ENCODE assay signal across 12 cellular contexts in the genomic region with DNA sequence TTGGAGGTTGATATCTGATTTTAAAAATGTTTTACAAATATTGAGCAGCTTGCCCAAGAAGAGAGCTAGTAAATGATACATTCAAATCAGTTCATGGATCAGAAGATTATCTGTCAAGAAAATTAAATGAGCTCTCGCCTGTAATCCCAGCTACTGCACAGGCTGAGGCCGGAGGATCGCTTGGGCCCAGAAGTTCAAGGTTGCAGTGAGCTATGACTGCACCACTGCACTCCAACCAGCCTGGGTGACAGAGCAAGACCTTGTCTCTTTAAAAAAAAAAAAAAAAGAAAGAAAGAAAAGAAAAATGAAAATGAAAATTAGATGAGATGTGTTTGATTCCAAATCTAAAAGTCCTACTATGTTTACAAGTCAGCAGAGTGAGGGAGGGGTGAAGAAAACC. TPM values are rescaled to one million over a fixed set of nuclear protein-coding genes. Genes with fewer than 3 reads are reported as not detected.
DNase-seq lines count a peak whose midpoint lies in the region; ATAC-seq and TF ChIP-seq lines count a peak whose summit lies in the region.
"Had no signal": no experiment of that assay in that cellular context is flagged by ENCODE, and none has a peak within 500 bp of the region (broad histone marks: within the 10 kb centered on the region; RNA-seq: fewer than 3 reads in every experiment).

No MANE protein-coding gene starts in this region.

- POLR2A ChIA-PET in OCI-LY7 (lab: Charles Lee), result interaction anchor here (0.7 kb wide), 1 partner anchor 168 kb away, joined by 3 read pairs; no protein-coding TSS in a partner anchor

- ATAC-seq in GM21360 (IDR thresholded peaks at IDR 0.05; ENCODE audit: unreplicated experiment), result no peak
- ATAC-seq: PC-3 had no signal

- H3K9ac ChIP-seq in iPS-15b (ENCODE audit: low read depth, low read length), result no peak overlapping the region
- H3K9ac ChIP-seq in subcutaneous abdominal adipose tissue (ENCODE audit: low read length in 5 of 5), result no peak overlapping the region

- H3K27me3 ChIP-seq in iPS-15b (ENCODE audit: control insufficient read depth, insufficient read depth, low read length) (no peaks in the 10 kb centered on the region), subcutaneous abdominal adipose tissue (ENCODE audit: control insufficient read depth in 5 of 5, insufficient read depth in 4 of 5, low read length in 5 of 5) (no peaks in the 10 kb centered on the region)

- no peaks in the 10 kb centered on the region for H3K9me2 ChIP-seq in OCI-LY7 (ENCODE audit: insufficient read depth, low read length)

- H3K4me1 Mint-ChIP-seq in T-helper 2 cell treated with Interferon-gamma antibody and Interleukin-4, amounts not matched to agents 5 μg/mL and 100 μg/mL, for 36 hours (ENCODE audit: low read depth), result peaks cover 25% of the 10 kb centered on the region
- H3K4me1 Mint-ChIP-seq in activated T-helper 2 cell treated with anti-CD3 and anti-CD28 coated beads, Interferon-gamma antibody, Interleukin-2, Interleukin-4, amounts not matched to agents 10 μg/mL and 5 μg/mL and 100 μg/mL, durations not matched to agents 14 hours and 24 hours and 36 hours (ENCODE audit: low read depth), result peaks cover 12% of the 10 kb centered on the region

- no peaks in the 10 kb centered on the region for H3K79me2 ChIP-seq in OCI-LY7 (ENCODE audit: insufficient read depth, low read depth, low read length)

- H3K9me3 Mint-ChIP-seq in T-helper 2 cell treated with Interferon-gamma antibody and Interleukin-4, amounts not matched to agents 5 μg/mL and 100 μg/mL, for 36 hours, result no peaks in the 10 kb centered on the region
- no peaks in the 10 kb centered on the region for H3K9me3 Mint-ChIP-seq in activated T-helper 2 cell treated with anti-CD3 and anti-CD28 coated beads, Interferon-gamma antibody, Interleukin-2, Interleukin-4, amounts not matched to agents 10 μg/mL and 5 μg/mL and 100 μg/mL, durations not matched to agents 14 hours and 24 hours and 36 hours

- TF ChIP-seq CTCF in OCI-LY7 (conservative IDR thresholded peaks at IDR 0.05; ENCODE audit: low read length), result no peak

- no peaks in the 10 kb centered on the region for H3K36me3 ChIP-seq in iPS-15b (ENCODE audit: control insufficient read depth, insufficient read depth, low read length)
- no peaks in the 10 kb centered on the region for H3K36me3 ChIP-seq in subcutaneous abdominal adipose tissue (ENCODE audit: control insufficient read depth in 5 of 5, insufficient read depth in 5 of 5, low read length in 5 of 5)
- no peaks in the 10 kb centered on the region for H3K36me3 ChIP-seq in OCI-LY7 (ENCODE audit: insufficient read depth, low read length)

- peak overlapping the region; percentile 100 for H3K27ac ChIP-seq in subcutaneous abdominal adipose tissue (ENCODE audit: low read depth, low read length)
- H3K27ac ChIP-seq in OCI-LY7 (ENCODE audit: low read depth, low read length, poor library complexity, severe bottlenecking), result no peak overlapping the region

- H4K20me1 ChIP-seq in OCI-LY7 (ENCODE audit: insufficient read depth, low read length), result no peaks in the 10 kb centered on the region

- peaks cover 4% of the 10 kb centered on the region for H3K36me3 Mint-ChIP-seq in T-helper 2 cell treated with Interferon-gamma antibody and Interleukin-4, amounts not matched to agents 5 μg/mL and 100 μg/mL, for 36 hours (ENCODE audit: low read depth)
- H3K36me3 Mint-ChIP-seq in activated T-helper 2 cell treated with anti-CD3 and anti-CD28 coated beads, Interferon-gamma antibody, Interleukin-2, Interleukin-4, amounts not matched to agents 10 μg/mL and 5 μg/mL and 100 μg/mL, durations not matched to agents 14 hours and 24 hours and 36 hours (ENCODE audit: low read depth), result no peaks in the 10 kb centered on the region

- peak overlapping the region; percentile 87 for H3K4me3 Mint-ChIP-seq in T-helper 2 cell treated with Interferon-gamma antibody and Interleukin-4, amounts not matched to agents 5 μg/mL and 100 μg/mL, for 36 hours
- H3K4me3 Mint-ChIP-seq in activated T-helper 2 cell treated with anti-CD3 and anti-CD28 coated beads, Interferon-gamma antibody, Interleukin-2, Interleukin-4, amounts not matched to agents 10 μg/mL and 5 μg/mL and 100 μg/mL, durations not matched to agents 14 hours and 24 hours and 36 hours (ENCODE audit: low read depth), result peak overlapping the region; percentile 31

- peaks cover 15% of the 10 kb centered on the region for H3K4me1 ChIP-seq in iPS-15b (ENCODE audit: control insufficient read depth, insufficient read depth, low read length)
- H3K4me1 ChIP-seq in subcutaneous abdominal adipose tissue (ENCODE audit: control insufficient read depth in 5 of 5, insufficient read depth in 5 of 5, low read length in 5 of 5), result peaks cover 0 to 34% (median 25%) of the 10 kb centered on the region in 5 donors
- no peaks in the 10 kb centered on the region for H3K4me1 ChIP-seq in OCI-LY7 (ENCODE audit: insufficient read depth, low read length, poor library complexity, severe bottlenecking)

- H2AFZ ChIP-seq in OCI-LY7 (ENCODE audit: low read length), result no peak overlapping the region

- intact Hi-C loops in activated T-helper 2 cell treated with anti-CD3 and anti-CD28 coated beads, Interferon-gamma antibody, Interleukin-2, Interleukin-4, amounts not matched to agents 10 μg/mL and 5 μg/mL and 100 μg/mL, durations not matched to agents 14 hours and 24 hours and 36 hours (cut with micrococcal nuclease), result no loop called here
- intact Hi-C loops in OCI-LY7 (cut with micrococcal nuclease; ENCODE audit: unreplicated experiment), result no loop called here

- CTCF ChIA-PET in OCI-LY7 (lab: Charles Lee; ENCODE audit: unreplicated experiment), result no interaction called here

- DNase-seq in T-helper 2 cell treated with Interferon-gamma antibody and Interleukin-4, amounts not matched to agents 5 μg/mL and 100 μg/mL, for 36 hours (ENCODE audit: low spot score), result no peak
- DNase-seq in T-helper 2 cell, result no peak
- DNase-seq in activated T-helper 2 cell treated with anti-CD3 and anti-CD28 coated beads, Interferon-gamma antibody, Interleukin-2, Interleukin-4, amounts not matched to agents 10 μg/mL and 5 μg/mL and 100 μg/mL, durations not matched to agents 14 hours and 24 hours and 36 hours (ENCODE audit: low spot score), result no peak
- DNase-seq in SIG-M5 treated with dmso at 0.1 percent for 504 hours (lab: John Stamatoyannopoulos, UW; ENCODE audit: unreplicated experiment), result no peak
- DNase-seq in OCI-LY7 (ENCODE audit: low spot score), result no peak
- DNase-seq: cerebellar nuclear complex, NCI-H1048, nucleus accumbens, PC-3 had no signal

- peak overlapping the region; percentile 4 for H3K27ac Mint-ChIP-seq in T-helper 2 cell treated with Interferon-gamma antibody and Interleukin-4, amounts not matched to agents 5 μg/mL and 100 μg/mL, for 36 hours
- no peak overlapping the region for H3K27ac Mint-ChIP-seq in activated T-helper 2 cell treated with anti-CD3 and anti-CD28 coated beads, Interferon-gamma antibody, Interleukin-2, Interleukin-4, amounts not matched to agents 10 μg/mL and 5 μg/mL and 100 μg/mL, durations not matched to agents 14 hours and 24 hours and 36 hours

- H3K9me3 ChIP-seq in iPS-15b (ENCODE audit: control insufficient read depth, insufficient read depth, low read length) (no peaks in the 10 kb centered on the region), subcutaneous abdominal adipose tissue (ENCODE audit: control insufficient read depth in 5 of 5, low read length in 5 of 5) (no peaks in the 10 kb centered on the region), OCI-LY7 (ENCODE audit: low read length) (no peaks in the 10 kb centered on the region)

- BruUV-seq in OCI-LY7 (replicated peaks; lab: Mats Ljungman, UMichigan), result no TSS peak

- peaks cover 6% of the 10 kb centered on the region for H3K27me3 Mint-ChIP-seq in T-helper 2 cell treated with Interferon-gamma antibody and Interleukin-4, amounts not matched to agents 5 μg/mL and 100 μg/mL, for 36 hours (ENCODE audit: low read depth)
- no peaks in the 10 kb centered on the region for H3K27me3 Mint-ChIP-seq in activated T-helper 2 cell treated with anti-CD3 and anti-CD28 coated beads, Interferon-gamma antibody, Interleukin-2, Interleukin-4, amounts not matched to agents 10 μg/mL and 5 μg/mL and 100 μg/mL, durations not matched to agents 14 hours and 24 hours and 36 hours (ENCODE audit: low read depth)

- peak overlapping the region; percentile 28 for H3K4me3 ChIP-seq in iPS-15b (ENCODE audit: low read depth, low read length)
- peak overlapping the region in 1 of 5 donors; percentile 15 for H3K4me3 ChIP-seq in subcutaneous abdominal adipose tissue (ENCODE audit: low read depth in 1 of 5, low read length in 5 of 5)
- no peak overlapping the region for H3K4me3 ChIP-seq in OCI-LY7 (ENCODE audit: low read depth, low read length, poor library complexity, severe bottlenecking)

- H3K4me2 ChIP-seq in OCI-LY7 (ENCODE audit: low read length), result no peak overlapping the region

RNA-seq across cellular contexts. Expression of a gene that starts 2.4 kb away (rescaled TPM):
- 31.7 and 32.0 TPM in 2 replicates for total RNA-seq in activated T-helper 2 cell treated with anti-CD3 and anti-CD28 coated beads, Interferon-gamma antibody, Interleukin-2, Interleukin-4, amounts not matched to agents 10 μg/mL and 5 μg/mL and 100 μg/mL, durations not matched to agents 14 hours and 24 hours and 36 hours
- total RNA-seq in OCI-LY7 (2014; rRNA removed; shearing (Covaris generic)), result not detected in 2 replicates
- not detected in 2 replicates for total RNA-seq in OCI-LY7 (2022)

RNA-seq across cellular contexts. Expression of a gene that starts 46.2 kb away (rescaled TPM):
- total RNA-seq in activated T-helper 2 cell treated with anti-CD3 and anti-CD28 coated beads, Interferon-gamma antibody, Interleukin-2, Interleukin-4, amounts not matched to agents 10 μg/mL and 5 μg/mL and 100 μg/mL, durations not matched to agents 14 hours and 24 hours and 36 hours, result 0.23 and 0.46 TPM in 2 replicates
- total RNA-seq in OCI-LY7 (2014; rRNA removed; shearing (Covaris generic)), result not detected in 2 replicates
- not detected in 2 replicates for total RNA-seq in OCI-LY7 (2022)

Comparison
In these comparisons a context has a peak if more than half of its experiments do, and no peak if none do; other contexts are left out.
1. RNA of a gene that starts 2.4 kb away (total RNA-seq): 31.7 to 32.0 TPM in activated T-helper 2 cell treated with anti-CD3 and anti-CD28 coated beads, Interferon-gamma antibody, Interleukin-2, Interleukin-4, amounts not matched to agents 10 μg/mL and 5 μg/mL and 100 μg/mL, durations not matched to agents 14 hours and 24 hours and 36 hours; not detected in OCI-LY7; every median in the first group is over 10 times any median in the second.